In the genomic region with DNA sequence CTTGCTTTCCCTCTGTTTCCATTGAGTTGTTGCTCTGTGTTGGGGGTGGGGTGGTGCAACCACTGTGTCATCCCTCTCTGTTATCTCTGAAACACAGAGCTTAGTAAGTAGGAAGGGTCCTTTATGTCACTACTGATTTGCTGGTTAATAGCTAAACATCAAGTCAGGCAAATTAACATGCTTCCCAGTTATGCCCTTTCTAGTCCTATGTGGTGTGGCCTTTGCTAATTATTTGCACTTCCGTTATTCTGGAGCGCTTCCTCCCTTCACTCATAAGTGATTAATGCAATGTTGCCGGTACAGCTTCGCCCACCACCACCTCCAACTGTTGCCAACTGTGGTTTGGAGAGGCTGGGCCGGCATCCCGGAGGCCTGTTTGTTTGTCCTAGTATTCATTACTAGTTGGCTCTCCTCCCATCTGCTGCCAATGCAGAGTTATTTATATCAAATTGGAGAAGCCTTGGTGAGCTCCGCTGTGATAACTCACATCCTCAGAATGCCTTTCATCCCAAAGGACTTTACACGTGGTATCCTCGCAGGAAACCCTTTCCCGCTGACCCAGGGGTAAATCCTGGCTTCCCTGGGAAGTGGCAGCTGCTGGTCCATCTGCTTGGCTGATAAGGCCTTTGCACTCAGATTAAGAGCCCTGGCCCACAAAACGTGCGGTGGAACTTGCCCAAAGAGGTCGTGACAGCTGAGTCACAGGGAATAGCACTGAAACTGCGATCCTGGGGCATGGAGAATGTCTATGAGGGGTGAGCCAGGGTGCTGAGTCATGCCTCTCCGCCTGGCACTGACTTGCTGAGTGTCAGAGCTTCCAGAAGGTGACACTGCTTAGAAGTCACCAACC, we compare ENCODE assay signal across 8 cellular contexts.
DNase-seq lines count a peak whose midpoint lies in the region; ATAC-seq and TF ChIP-seq lines count a peak whose summit lies in the region.

No MANE protein-coding gene starts in this region.

- H3K36me3 ChIP-seq in thoracic aorta = no peaks in the 10 kb centered on the region

- no peak for TF ChIP-seq CTCF in thoracic aorta (IDR thresholded peaks at IDR 0.05)

- no peaks in the 10 kb centered on the region for H3K36me3 Mint-ChIP-seq in activated CD4-positive, alpha-beta T cell treated with anti-CD3 and anti-CD28 coated beads, Interleukin-2, amount 10 ng/mL, durations not matched to agents 24 days and 14 days (ENCODE audit: low read depth)

- no peaks in the 10 kb centered on the region for H3K9me3 ChIP-seq in thoracic aorta

- H3K27me3 Mint-ChIP-seq in activated CD4-positive, alpha-beta T cell treated with anti-CD3 and anti-CD28 coated beads, Interleukin-2, amount 10 ng/mL, durations not matched to agents 24 days and 14 days = no peaks in the 10 kb centered on the region

- H3K4me3 Mint-ChIP-seq in activated CD4-positive, alpha-beta T cell treated with anti-CD3 and anti-CD28 coated beads, Interleukin-2, amount 10 ng/mL, durations not matched to agents 24 days and 14 days = no peak overlapping the region

- no peak overlapping the region for H3K27ac Mint-ChIP-seq in activated CD4-positive, alpha-beta T cell treated with anti-CD3 and anti-CD28 coated beads, Interleukin-2, amount 10 ng/mL, durations not matched to agents 24 days and 14 days

- peaks cover 15% of the 10 kb centered on the region for H3K9me3 Mint-ChIP-seq in activated CD4-positive, alpha-beta T cell treated with anti-CD3 and anti-CD28 coated beads, Interleukin-2, amount 10 ng/mL, durations not matched to agents 24 days and 14 days

- peak; percentile 24 for DNase-seq in GM04504 (ENCODE audit: low read depth)
- peak; percentile 40 for DNase-seq in NCI-H2196 treated with DMSO at 0.1 percent for 48 hours (lab: John Stamatoyannopoulos, UW; ENCODE audit: unreplicated experiment)
- DNase-seq in astrocyte of the hippocampus (ENCODE audit: low read depth, low spot score) = peak; percentile 90
- DNase-seq in iPS-NIHi7 (ENCODE audit: extremely low spot score) = peak; percentile 29
- peak; percentile 77 for DNase-seq in thoracic aorta (ENCODE audit: low spot score)
- no peak for DNase-seq in activated CD4-positive, alpha-beta T cell treated with anti-CD3 and anti-CD28 coated beads, Interleukin-2, amount 10 ng/mL, durations not matched to agents 24 days and 14 days

- no peak overlapping the region for H3K4me3 ChIP-seq in thoracic aorta

- H3K27ac ChIP-seq in thoracic aorta = peak overlapping the region; percentile 10 to 45

- ATAC-seq in thoracic aorta (ENCODE audit: insufficient number of reproducible peaks, low FRiP score, low read depth) = peak; percentile 85
- no peak for ATAC-seq in HG02610 (IDR thresholded peaks at IDR 0.05; ENCODE audit: unreplicated experiment)
- ATAC-seq in HG02970 (IDR thresholded peaks at IDR 0.05; ENCODE audit: low FRiP score, unreplicated experiment) = no peak

- intact Hi-C loops in activated CD4-positive, alpha-beta T cell treated with anti-CD3 and anti-CD28 coated beads, Interleukin-2, amount 10 ng/mL, durations not matched to agents 24 days and 14 days (cut with micrococcal nuclease) = no loop called here

- no peaks in the 10 kb centered on the region for H3K27me3 ChIP-seq in thoracic aorta (replicated peaks; ENCODE audit: insufficient read depth)

- peaks cover 0 to 17% of the 10 kb centered on the region in 2 donors for H3K4me1 ChIP-seq in thoracic aorta (ENCODE audit: control insufficient read depth in 1 of 2, low read depth in 2 of 2)

- peaks cover 24% of the 10 kb centered on the region for H3K4me1 Mint-ChIP-seq in activated CD4-positive, alpha-beta T cell treated with anti-CD3 and anti-CD28 coated beads, Interleukin-2, amount 10 ng/mL, durations not matched to agents 24 days and 14 days
